In genomic region chr20:59222982-59223610, GRCh38 we compare ENCODE assay signal across 8 cellular contexts. TPM values are rescaled to one million over a fixed set of nuclear protein-coding genes. Genes with fewer than 3 reads are reported as not detected.
A peak's percentile ranks its signal among the peaks of the same experiment; 100 is the strongest.
DNase-seq lines count a peak whose midpoint lies in the region; ATAC-seq and TF ChIP-seq lines count a peak whose summit lies in the region.

No MANE protein-coding gene starts in this region.

- H3K4me3 Mint-ChIP-seq in GM23338 = peak overlapping the region; percentile 72

- no peak overlapping the region for H3K27ac ChIP-seq in GM23338 (ENCODE audit: low read depth)
- H3K27ac ChIP-seq in RWPE2 (ENCODE audit: poor library complexity, severe bottlenecking) = no peak overlapping the region
- no peak overlapping the region for H3K27ac ChIP-seq in rectal smooth muscle tissue (ENCODE audit: low read depth, low read length)
- H3K27ac ChIP-seq in foreskin keratinocyte = no peak overlapping the region

- H3K4me3 ChIP-seq in GM23338 = peak overlapping the region; percentile 73
- H3K4me3 ChIP-seq in RWPE2 (ENCODE audit: severe bottlenecking) = no peak overlapping the region
- H3K4me3 ChIP-seq in rectal smooth muscle tissue (ENCODE audit: low read length) = peak overlapping the region; percentile 61

- H3K4me1 ChIP-seq in GM23338 (ENCODE audit: insufficient read depth) (peaks cover 16% of the 10 kb centered on the region), RWPE2 (ENCODE audit: insufficient read depth, poor library complexity, severe bottlenecking) (peaks cover 3% of the 10 kb centered on the region), rectal smooth muscle tissue (ENCODE audit: control insufficient read depth, insufficient read depth, low read length) (no peaks in the 10 kb centered on the region), foreskin keratinocyte (no peaks in the 10 kb centered on the region)

- ATAC-seq in GM23338 (peak; percentile 43), RWPE2 (ENCODE audit: low read depth) (0 out of 3 replicates have a peak, but pooled peaks have one; percentile 2), GM19455 (IDR thresholded peaks at IDR 0.05; ENCODE audit: unreplicated experiment) (no peak), GM21576 (IDR thresholded peaks at IDR 0.05; ENCODE audit: unreplicated experiment) (no peak), foreskin keratinocyte (no peak)

- H3K27me3 ChIP-seq in GM23338 (ENCODE audit: insufficient read depth) = peaks cover 27% of the 10 kb centered on the region
- H3K27me3 ChIP-seq in RWPE2 (ENCODE audit: insufficient read depth, poor library complexity, severe bottlenecking) = peaks cover 89% of the 10 kb centered on the region
- H3K27me3 ChIP-seq in rectal smooth muscle tissue (ENCODE audit: control insufficient read depth, insufficient read depth, low read length) = peaks cover 2% of the 10 kb centered on the region
- peaks cover 59% of the 10 kb centered on the region for H3K27me3 ChIP-seq in foreskin keratinocyte

- TF ChIP-seq CTCF in GM23338 (conservative IDR thresholded peaks at IDR 0.05; ENCODE audit: low read depth in 2 of 2) = peak; percentile 29 to 38; a peak in 1 of 4 replicates
- no peak for TF ChIP-seq CTCF in RWPE2 (IDR thresholded peaks at IDR 0.05; ENCODE audit: poor library complexity, severe bottlenecking)
- TF ChIP-seq CTCF in foreskin keratinocyte (conservative IDR thresholded peaks at IDR 0.05) = no peak

- H3F3A ChIP-seq in GM23338 (replicated peaks; ENCODE audit: low read depth) = no peaks in the 10 kb centered on the region

- H3K79me2 ChIP-seq in GM23338 (replicated peaks; ENCODE audit: insufficient read depth) = no peaks in the 10 kb centered on the region

- no peaks in the 10 kb centered on the region for H3K9me3 Mint-ChIP-seq in GM23338

- no peak overlapping the region for H3K9ac ChIP-seq in rectal smooth muscle tissue (ENCODE audit: low read length)

- DNase-seq in GM23338 (ENCODE audit: low spot score) (peak; percentile 44), RWPE2 (ENCODE audit: low spot score) (no peak), globus pallidus (ENCODE audit: low spot score) (peak; percentile 10), NCI-H2196 (lab: John Stamatoyannopoulos, UW; ENCODE audit: unreplicated experiment) (no peak), foreskin keratinocyte (no peak)

- H3K36me3 ChIP-seq in GM23338 (ENCODE audit: insufficient read depth) = no peaks in the 10 kb centered on the region
- H3K36me3 ChIP-seq in RWPE2 (ENCODE audit: low read depth) = no peaks in the 10 kb centered on the region
- H3K36me3 ChIP-seq in rectal smooth muscle tissue (ENCODE audit: control insufficient read depth, insufficient read depth, low read length) = no peaks in the 10 kb centered on the region

- H3K27me3 Mint-ChIP-seq in GM23338 (ENCODE audit: insufficient read depth, low read depth, poor library complexity) = peaks cover 31% of the 10 kb centered on the region

- peak overlapping the region; percentile 95 for H2AFZ ChIP-seq in GM23338

- no peaks in the 10 kb centered on the region for H3K9me2 ChIP-seq in GM23338 (ENCODE audit: insufficient read depth)

- H4K20me1 ChIP-seq in GM23338 (replicated peaks; ENCODE audit: insufficient read depth) = no peaks in the 10 kb centered on the region

- H3K36me3 Mint-ChIP-seq in GM23338 (ENCODE audit: low read depth) = no peaks in the 10 kb centered on the region

- peaks cover 29% of the 10 kb centered on the region for H3K4me1 Mint-ChIP-seq in GM23338

- H3K4me2 ChIP-seq in GM23338 = peak overlapping the region; percentile 89

- no peak overlapping the region for H3K27ac Mint-ChIP-seq in GM23338

- H3K9me3 ChIP-seq in RWPE2 (ENCODE audit: severe bottlenecking) = no peaks in the 10 kb centered on the region

TF ChIP-seq in GM23338, 12 proteins besides CTCF, POLR2A, EP300 and RAD21:
- TF ChIP-seq POLR2AphosphoS5 (IDR thresholded peaks at IDR 0.05; ENCODE audit: low read depth) (no peak), ZNF114 (CRISPR knock-in tag; IDR thresholded peaks at IDR 0.05) (no peak), ETS1 (IDR thresholded peaks at IDR 0.05) (no peak), ZNF331 (CRISPR knock-in tag; IDR thresholded peaks at IDR 0.05; ENCODE audit: low read depth) (no peak), JUNB (IDR thresholded peaks at IDR 0.05; ENCODE audit: unreplicated experiment) (no peak), CREB1 (CRISPR knock-in tag; IDR thresholded peaks at IDR 0.05; ENCODE audit: low read depth) (no peak), STAT1 (IDR thresholded peaks at IDR 0.05; ENCODE audit: unreplicated experiment) (no peak), ZNF462 (CRISPR knock-in tag; IDR thresholded peaks at IDR 0.05) (no peak)

RNA-seq across cellular contexts. Expression of gene ZNF831, which starts 59.5 kb away (rescaled TPM):
- total RNA-seq in GM23338 (2014; rRNA removed; shearing (Covaris generic)) = not detected in 2 replicates
- polyA plus RNA-seq in GM23338 (2016; fragmentation: Nextera tagmentation; extraction: Ambion mirVana) (not detected in 2 replicates), foreskin keratinocyte (not detected in 2 replicates)
- total RNA-seq in foreskin keratinocyte = not detected in 2 replicates

Comparison
In these comparisons a context has a peak if more than half of its experiments do, and no peak if none do; other contexts are left out.
1. ATAC-seq: peak in GM23338 (single experiment) and RWPE2 (single experiment); none in GM19455 (single experiment), GM21576 (single experiment) and foreskin keratinocyte (single experiment).
2. DNase-seq: peak in GM23338 (single experiment) and globus pallidus (single experiment); none in RWPE2 (single experiment), NCI-H2196 (single experiment) and foreskin keratinocyte (0 of 2).
3. CTCF ChIP-seq: peak in GM23338 (2 of 2); none in RWPE2 (single experiment) and foreskin keratinocyte (single experiment).